ENCODE assay signal across 24 cellular contexts in genomic region chr4:31100551-31100950, GRCh38.
DNase-seq lines count a peak whose midpoint lies in the region; FAIRE-seq and TF ChIP-seq lines count a peak whose summit lies in the region.
"Had no signal": no experiment of that assay in that cellular context is flagged by ENCODE, and none has a peak within 500 bp of the region (broad histone marks: within the 10 kb centered on the region; RNA-seq: fewer than 3 reads in every experiment).

No MANE protein-coding gene starts in this region.

- no peaks in the 10 kb centered on the region for H3F3A ChIP-seq in smooth muscle cell (ENCODE audit: low read depth)

- H3K4me1 ChIP-seq in ACC112 (ENCODE audit: control insufficient read depth, insufficient read depth, low read length, unreplicated experiment) (peaks cover 20% of the 10 kb centered on the region), astrocyte (ENCODE audit: insufficient read depth, low read length) (peaks cover 8% of the 10 kb centered on the region), smooth muscle cell (ENCODE audit: low read depth) (peaks cover 5% of the 10 kb centered on the region)
- H3K4me1 ChIP-seq in CD8-positive, alpha-beta memory T cell (ENCODE audit: insufficient read depth, low read length): no peaks in the 10 kb centered on the region
- H3K4me1 ChIP-seq: Caco-2 had no signal

- H3K9me3 ChIP-seq in astrocyte (ENCODE audit: insufficient read depth, low read depth, low read length): no peaks in the 10 kb centered on the region
- H3K9me3 ChIP-seq in smooth muscle cell (replicated peaks; ENCODE audit: low read depth): no peaks in the 10 kb centered on the region
- H3K9me3 ChIP-seq in CD8-positive, alpha-beta memory T cell (ENCODE audit: low read length): no peaks in the 10 kb centered on the region
- H3K9me3 ChIP-seq: Caco-2 had no signal

- H3K79me2 ChIP-seq in ACC112 (ENCODE audit: control insufficient read depth, insufficient read depth, low read length, unreplicated experiment): no peaks in the 10 kb centered on the region
- no peaks in the 10 kb centered on the region for H3K79me2 ChIP-seq in astrocyte (ENCODE audit: insufficient read depth, low read length)
- no peaks in the 10 kb centered on the region for H3K79me2 ChIP-seq in smooth muscle cell (ENCODE audit: low read depth)

- no peak overlapping the region for H3K4me3 ChIP-seq in ACC112 (ENCODE audit: low read depth, low read length)
- no peak overlapping the region for H3K4me3 ChIP-seq in astrocyte (ENCODE audit: insufficient read depth, low read depth, low read length)
- H3K4me3 ChIP-seq in fibroblast of villous mesenchyme (ENCODE audit: low read depth, low read length): no peak overlapping the region
- H3K4me3 ChIP-seq in smooth muscle cell: no peak overlapping the region
- H3K4me3 ChIP-seq in CD8-positive, alpha-beta memory T cell (ENCODE audit: low read length): no peak overlapping the region
- H3K4me3 ChIP-seq: GM23248 had no signal

- H3K27me3 ChIP-seq in ACC112 (ENCODE audit: insufficient read depth, low read length) (no peaks in the 10 kb centered on the region), astrocyte (ENCODE audit: insufficient read depth, low read length) (no peaks in the 10 kb centered on the region), smooth muscle cell (ENCODE audit: low read depth) (no peaks in the 10 kb centered on the region)
- H3K27me3 ChIP-seq in CD8-positive, alpha-beta memory T cell (ENCODE audit: insufficient read depth, low read length, poor library complexity, severe bottlenecking): no peaks in the 10 kb centered on the region

- H3K4me2 ChIP-seq in astrocyte (ENCODE audit: low read length) (no peak overlapping the region), smooth muscle cell (peak overlapping the region; percentile 5)

- TF ChIP-seq CTCF in astrocyte (IDR thresholded peaks at IDR 0.05; ENCODE audit: insufficient read depth, low read depth, low read length): no peak
- TF ChIP-seq CTCF in fibroblast of villous mesenchyme (IDR thresholded peaks at IDR 0.05; ENCODE audit: insufficient read depth, low read depth, low read length): no peak
- TF ChIP-seq CTCF in smooth muscle cell (IDR thresholded peaks at IDR 0.05; ENCODE audit: borderline replicate concordance, insufficient read depth, poor library complexity, severe bottlenecking): no peak

- H3K27ac ChIP-seq in ACC112 (ENCODE audit: low read depth, low read length): no peak overlapping the region
- H3K27ac ChIP-seq in astrocyte (ENCODE audit: low read depth, low read length): no peak overlapping the region
- H3K27ac ChIP-seq in smooth muscle cell (ENCODE audit: low read depth): no peak overlapping the region
- H3K27ac ChIP-seq in CD8-positive, alpha-beta memory T cell (ENCODE audit: low read depth, low read length): no peak overlapping the region
- H3K27ac ChIP-seq: 22Rv1, GM23248 had no signal

- no peaks in the 10 kb centered on the region for H4K20me1 ChIP-seq in astrocyte (ENCODE audit: insufficient read depth, low read length)
- no peaks in the 10 kb centered on the region for H4K20me1 ChIP-seq in smooth muscle cell (ENCODE audit: low read depth)

- CTCF ChIA-PET in CD8-positive, alpha-beta memory T cell (lab: Charles Lee): no interaction called here

- H3K4me3 Mint-ChIP-seq in astrocyte (ENCODE audit: unreplicated experiment): no peak overlapping the region
- H3K4me3 Mint-ChIP-seq in CD8-positive, alpha-beta memory T cell: no peak overlapping the region
- H3K4me3 Mint-ChIP-seq: B cell, IgD-negative memory B cell had no signal

- H3K9ac ChIP-seq in astrocyte (ENCODE audit: low read length) (no peak overlapping the region), smooth muscle cell (ENCODE audit: low read depth) (no peak overlapping the region)
- H3K9ac ChIP-seq: GM23248 had no signal

- DNase-seq in astrocyte (ENCODE audit: low read depth): peak; percentile 63
- DNase-seq in fibroblast of villous mesenchyme (ENCODE audit: low read depth): peak; percentile 33
- no peak for DNase-seq in smooth muscle cell (lab: John Stamatoyannopoulos, UW; ENCODE audit: unreplicated experiment)
- DNase-seq in ecto neural progenitor cell (ENCODE audit: low spot score): no peak
- DNase-seq in kidney tubule cell (ENCODE audit: low spot score): no peak
- no peak for DNase-seq in A172 (ENCODE audit: low spot score)
- no peak for DNase-seq in CD8-positive, alpha-beta memory T cell
- DNase-seq: Caco-2, GM23248, HCEC 1CT, Karpas-422, NCI-H1048, NCI-H1436, NCI-H2081, NCI-H2171 treated with DMSO at 0.1 percent for 48 hours, NCI-H446, NCI-H526 treated with DMSO at 0.1 percent for 48 hours, Right ventricle myocardium superior had no signal

- FAIRE-seq in astrocyte (lab: Jason Lieb, UNC): no peak
- FAIRE-seq: G401.6, HTR-8/SVneo had no signal

- no peak overlapping the region for H3K27ac Mint-ChIP-seq in astrocyte (ENCODE audit: unreplicated experiment)
- H3K27ac Mint-ChIP-seq in CD8-positive, alpha-beta memory T cell: no peak overlapping the region
- H3K27ac Mint-ChIP-seq: B cell, IgD-negative memory B cell had no signal

- H3K4me1 Mint-ChIP-seq in astrocyte (ENCODE audit: low read depth, unreplicated experiment): peaks cover 17% of the 10 kb centered on the region
- no peaks in the 10 kb centered on the region for H3K4me1 Mint-ChIP-seq in CD8-positive, alpha-beta memory T cell
- H3K4me1 Mint-ChIP-seq: B cell, IgD-negative memory B cell had no signal

- WGBS in smooth muscle cell (ENCODE audit: low lambda C conversion rate): 75% methylated on average over 1 of the region's 1 CpG

- H3K9me3 Mint-ChIP-seq in astrocyte (ENCODE audit: unreplicated experiment): no peaks in the 10 kb centered on the region
- peaks cover 1 to 35% (median 12%) of the 10 kb centered on the region in 5 donors for H3K9me3 Mint-ChIP-seq in CD8-positive, alpha-beta memory T cell

- H3K36me3 ChIP-seq in ACC112 (ENCODE audit: insufficient read depth, low read length) (no peaks in the 10 kb centered on the region), astrocyte (ENCODE audit: insufficient read depth, low read length) (no peaks in the 10 kb centered on the region), smooth muscle cell (ENCODE audit: low read depth) (no peaks in the 10 kb centered on the region)
- no peaks in the 10 kb centered on the region for H3K36me3 ChIP-seq in CD8-positive, alpha-beta memory T cell (ENCODE audit: insufficient read depth, low read length)

- H3K27me3 Mint-ChIP-seq in astrocyte (ENCODE audit: low read depth, unreplicated experiment): no peaks in the 10 kb centered on the region
- no peaks in the 10 kb centered on the region for H3K27me3 Mint-ChIP-seq in CD8-positive, alpha-beta memory T cell
- H3K27me3 Mint-ChIP-seq: B cell, IgD-negative memory B cell had no signal

- POLR2A ChIA-PET in CD8-positive, alpha-beta memory T cell (lab: Charles Lee): no interaction called here

- no peaks in the 10 kb centered on the region for H3K36me3 Mint-ChIP-seq in astrocyte (ENCODE audit: low read depth, unreplicated experiment)
- H3K36me3 Mint-ChIP-seq in CD8-positive, alpha-beta memory T cell: peaks cover 0 to 1% (median 0%) of the 10 kb centered on the region in 3 donors
- H3K36me3 Mint-ChIP-seq: IgD-negative memory B cell had no signal

- H2AFZ ChIP-seq in ACC112 (ENCODE audit: low read length, unreplicated experiment): peak overlapping the region; percentile 5
- no peak overlapping the region for H2AFZ ChIP-seq in astrocyte (ENCODE audit: low read depth, low read length)
- no peak overlapping the region for H2AFZ ChIP-seq in smooth muscle cell (ENCODE audit: low read depth)
- H2AFZ ChIP-seq: GM23248 had no signal

Comparison
In these comparisons a context has a peak if more than half of its experiments do, and no peak if none do; other contexts are left out.
1. DNase-seq: peak in astrocyte (single experiment) and fibroblast of villous mesenchyme (single experiment); none in smooth muscle cell (single experiment), ecto neural progenitor cell (single experiment), kidney tubule cell (single experiment), A172 (single experiment) and CD8-positive, alpha-beta memory T cell (0 of 5).